Comparison of ENCODE assay signal across 3 cellular contexts in the genomic region with DNA sequence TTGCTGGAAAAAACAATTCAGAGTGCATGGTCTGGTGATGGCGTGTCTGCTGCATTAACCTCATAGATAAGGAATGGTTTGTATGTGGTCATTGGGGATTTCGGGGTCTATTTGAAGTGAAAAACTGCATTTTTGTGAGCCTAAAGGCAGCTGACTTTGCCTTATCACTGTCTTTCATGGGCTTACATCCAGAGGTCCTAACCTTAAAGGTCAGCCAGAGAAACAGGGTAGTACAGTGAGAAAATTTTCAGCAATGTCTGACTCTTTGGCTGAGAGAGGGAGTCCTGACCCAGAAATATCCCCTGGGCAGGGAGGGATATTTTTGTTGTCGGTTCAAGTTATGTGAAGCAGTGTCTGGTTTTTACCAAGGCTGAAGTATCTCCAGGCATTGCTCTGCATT.
TF ChIP-seq lines count a peak whose summit lies in the region.

No MANE protein-coding gene starts in this region.

TF ChIP-seq in liver, 16 proteins besides CTCF, POLR2A, EP300 and RAD21 (continued from another document):
- TF ChIP-seq, protein P1, sequence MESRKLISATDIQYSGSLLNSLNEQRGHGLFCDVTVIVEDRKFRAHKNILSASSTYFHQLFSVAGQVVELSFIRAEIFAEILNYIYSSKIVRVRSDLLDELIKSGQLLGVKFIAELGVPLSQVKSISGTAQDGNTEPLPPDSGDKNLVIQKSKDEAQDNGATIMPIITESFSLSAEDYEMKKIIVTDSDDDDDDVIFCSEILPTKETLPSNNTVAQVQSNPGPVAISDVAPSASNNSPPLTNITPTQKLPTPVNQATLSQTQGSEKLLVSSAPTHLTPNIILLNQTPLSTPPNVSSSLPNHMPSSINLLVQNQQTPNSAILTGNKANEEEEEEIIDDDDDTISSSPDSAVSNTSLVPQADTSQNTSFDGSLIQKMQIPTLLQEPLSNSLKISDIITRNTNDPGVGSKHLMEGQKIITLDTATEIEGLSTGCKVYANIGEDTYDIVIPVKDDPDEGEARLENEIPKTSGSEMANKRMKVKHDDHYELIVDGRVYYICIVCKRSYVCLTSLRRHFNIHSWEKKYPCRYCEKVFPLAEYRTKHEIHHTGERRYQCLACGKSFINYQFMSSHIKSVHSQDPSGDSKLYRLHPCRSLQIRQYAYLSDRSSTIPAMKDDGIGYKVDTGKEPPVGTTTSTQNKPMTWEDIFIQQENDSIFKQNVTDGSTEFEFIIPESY (IDR thresholded peaks at IDR 0.05), result no peak
- TF ChIP-seq RXRA (IDR thresholded peaks at IDR 0.05) (peak; percentile 42 to 60), FOXA1 (IDR thresholded peaks at IDR 0.05) (no peak), GABPA (IDR thresholded peaks at IDR 0.05 in 1 of 2, conservative IDR thresholded peaks at IDR 0.05 in 1 of 2) (no peak), MAX (IDR thresholded peaks at IDR 0.05) (no peak), HNF4A (conservative IDR thresholded peaks at IDR 0.05) (no peak), EGR1 (IDR thresholded peaks at IDR 0.05; ENCODE audit: low read depth in 2 of 2) (no peak), TAF1 (conservative IDR thresholded peaks at IDR 0.05) (no peak), REST (IDR thresholded peaks at IDR 0.05) (no peak)

TF ChIP-seq in HepG2, 621 proteins besides CTCF, POLR2A, EP300 and RAD21:
- TF ChIP-seq HNF1A (IDR thresholded peaks at IDR 0.05; ENCODE audit: low read depth), result no peak
- no peak for TF ChIP-seq HNF1A (CRISPR knock-in tag; IDR thresholded peaks at IDR 0.05; ENCODE audit: borderline replicate concordance)
- TF ChIP-seq, protein P2, sequence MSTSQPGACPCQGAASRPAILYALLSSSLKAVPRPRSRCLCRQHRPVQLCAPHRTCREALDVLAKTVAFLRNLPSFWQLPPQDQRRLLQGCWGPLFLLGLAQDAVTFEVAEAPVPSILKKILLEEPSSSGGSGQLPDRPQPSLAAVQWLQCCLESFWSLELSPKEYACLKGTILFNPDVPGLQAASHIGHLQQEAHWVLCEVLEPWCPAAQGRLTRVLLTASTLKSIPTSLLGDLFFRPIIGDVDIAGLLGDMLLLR (CRISPR knock-in tag; IDR thresholded peaks at IDR 0.05), result no peak
TF ChIP-seq in HepG2: peak in this region for 0.

TF ChIP-seq in SK-N-SH treated with all-trans-retinoic acid at 6 μM for 48 hours, 23 proteins besides CTCF, POLR2A, EP300 and RAD21 (continued from another document):
- TF ChIP-seq, protein P3, sequence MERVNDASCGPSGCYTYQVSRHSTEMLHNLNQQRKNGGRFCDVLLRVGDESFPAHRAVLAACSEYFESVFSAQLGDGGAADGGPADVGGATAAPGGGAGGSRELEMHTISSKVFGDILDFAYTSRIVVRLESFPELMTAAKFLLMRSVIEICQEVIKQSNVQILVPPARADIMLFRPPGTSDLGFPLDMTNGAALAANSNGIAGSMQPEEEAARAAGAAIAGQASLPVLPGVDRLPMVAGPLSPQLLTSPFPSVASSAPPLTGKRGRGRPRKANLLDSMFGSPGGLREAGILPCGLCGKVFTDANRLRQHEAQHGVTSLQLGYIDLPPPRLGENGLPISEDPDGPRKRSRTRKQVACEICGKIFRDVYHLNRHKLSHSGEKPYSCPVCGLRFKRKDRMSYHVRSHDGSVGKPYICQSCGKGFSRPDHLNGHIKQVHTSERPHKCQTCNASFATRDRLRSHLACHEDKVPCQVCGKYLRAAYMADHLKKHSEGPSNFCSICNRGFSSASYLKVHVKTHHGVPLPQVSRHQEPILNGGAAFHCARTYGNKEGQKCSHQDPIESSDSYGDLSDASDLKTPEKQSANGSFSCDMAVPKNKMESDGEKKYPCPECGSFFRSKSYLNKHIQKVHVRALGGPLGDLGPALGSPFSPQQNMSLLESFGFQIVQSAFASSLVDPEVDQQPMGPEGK (CRISPR knock-in tag; IDR thresholded peaks at IDR 0.05; ENCODE audit: borderline replicate concordance), result no peak
- TF ChIP-seq GLIS3 (CRISPR knock-in tag; IDR thresholded peaks at IDR 0.05) (no peak), TCF4 (CRISPR knock-in tag; IDR thresholded peaks at IDR 0.05; ENCODE audit: borderline replicate concordance) (no peak), ESRRG (CRISPR knock-in tag; IDR thresholded peaks at IDR 0.05) (no peak), PPARA (CRISPR knock-in tag; IDR thresholded peaks at IDR 0.05; ENCODE audit: borderline replicate concordance) (no peak), TSHZ2 (CRISPR knock-in tag; IDR thresholded peaks at IDR 0.05) (no peak), ARNTL (CRISPR knock-in tag; IDR thresholded peaks at IDR 0.05; ENCODE audit: borderline replicate concordance, low read depth) (no peak), OSR1 (CRISPR knock-in tag; IDR thresholded peaks at IDR 0.05) (no peak)
